Comparison of ENCODE assay signal across 28 cellular contexts in genomic region chr15:62969442-62970089, GRCh38.
DNase-seq lines count a peak whose midpoint lies in the region; ATAC-seq, FAIRE-seq and TF ChIP-seq lines count a peak whose summit lies in the region.
"Had no signal": no experiment of that assay in that cellular context is flagged by ENCODE, and none has a peak within 500 bp of the region (broad histone marks: within the 10 kb centered on the region; RNA-seq: fewer than 3 reads in every experiment).

No MANE protein-coding gene starts in this region.

- peaks cover 5% of the 10 kb centered on the region for H3K27me3 Mint-ChIP-seq in astrocyte (ENCODE audit: low read depth, unreplicated experiment)
- H3K27me3 Mint-ChIP-seq: activated naive CD4-positive, alpha-beta T cell treated with anti-CD3 and anti-CD28 coated beads, Interleukin-2, amount 50 U/mL, for 24 hours had no signal

- peak; percentile 62 for DNase-seq in ELF-1 (ENCODE audit: low read depth, low spot score)
- DNase-seq in MV-4-11 (lab: John Stamatoyannopoulos, UW), result peak; percentile 53
- no peak for DNase-seq in astrocyte (ENCODE audit: low read depth)
- DNase-seq in keratinocyte (ENCODE audit: low read depth, low spot score), result no peak
- DNase-seq in SHP77 (lab: John Stamatoyannopoulos, UW), result no peak
- DNase-seq in SK-N-DZ (ENCODE audit: low spot score), result no peak
- DNase-seq: ACHN; activated CD8-positive, alpha-beta T cell treated with anti-CD3 and anti-CD28 coated beads for 36 hours; amygdala; effector CD8-positive, alpha-beta T cell; erythroblast; head of caudate nucleus; Kasumi-1; left cardiac atrium; NCI-H2029; NCI-H226; NCI-H748 treated with DMSO at 0.1 percent for 48 hours; PC-9; right cardiac atrium; stimulated activated CD4-positive, alpha-beta T cell treated with anti-CD3 and anti-CD28 coated beads, Interleukin-2, amount 100 ng/mL, for 24 hours had no signal

- no peak overlapping the region for H3K4me3 Mint-ChIP-seq in astrocyte (ENCODE audit: unreplicated experiment)
- H3K4me3 Mint-ChIP-seq: activated CD8-positive, alpha-beta T cell treated with anti-CD3 and anti-CD28 coated beads for 36 hours; activated naive CD4-positive, alpha-beta T cell treated with anti-CD3 and anti-CD28 coated beads, Interleukin-2, amount 50 U/mL, for 24 hours; activated T-helper 17 cell treated with anti-CD3 and anti-CD28 coated beads, Interleukin-2, amount 50 U/mL, for 72 hours had no signal

- no peaks in the 10 kb centered on the region for H3K9me3 Mint-ChIP-seq in astrocyte (ENCODE audit: unreplicated experiment)
- H3K9me3 Mint-ChIP-seq: activated CD8-positive, alpha-beta T cell treated with anti-CD3 and anti-CD28 coated beads for 36 hours; activated naive CD4-positive, alpha-beta T cell treated with anti-CD3 and anti-CD28 coated beads, Interleukin-2, amount 50 U/mL, for 24 hours; activated T-helper 17 cell treated with anti-CD3 and anti-CD28 coated beads, Interleukin-2, amount 50 U/mL, for 72 hours had no signal

- peak overlapping the region; percentile 31 for H3K27ac Mint-ChIP-seq in astrocyte (ENCODE audit: unreplicated experiment)
- H3K27ac Mint-ChIP-seq: activated CD8-positive, alpha-beta T cell treated with anti-CD3 and anti-CD28 coated beads for 36 hours; activated naive CD4-positive, alpha-beta T cell treated with anti-CD3 and anti-CD28 coated beads, Interleukin-2, amount 50 U/mL, for 24 hours; activated T-helper 17 cell treated with anti-CD3 and anti-CD28 coated beads, Interleukin-2, amount 50 U/mL, for 72 hours had no signal

- H4K20me1 ChIP-seq in astrocyte (ENCODE audit: insufficient read depth, low read length) (no peaks in the 10 kb centered on the region), keratinocyte (ENCODE audit: control insufficient read depth, extremely low read depth, insufficient read depth, low read length) (no peaks in the 10 kb centered on the region)

- H3K36me3 ChIP-seq in astrocyte (ENCODE audit: insufficient read depth, low read length), result no peaks in the 10 kb centered on the region
- no peaks in the 10 kb centered on the region for H3K36me3 ChIP-seq in keratinocyte (ENCODE audit: control insufficient read depth in 2 of 2, extremely low read depth in 1 of 2, insufficient read depth in 2 of 2, low read length in 2 of 2)
- H3K36me3 ChIP-seq: tibial nerve had no signal

- H3K27me3 ChIP-seq in astrocyte (ENCODE audit: insufficient read depth, low read length) (no peaks in the 10 kb centered on the region), keratinocyte (ENCODE audit: control insufficient read depth, extremely low read depth, insufficient read depth, low read length) (no peaks in the 10 kb centered on the region)
- H3K27me3 ChIP-seq: tibial nerve had no signal

- dilution Hi-C loops in keratinocyte (cut with MboI; ENCODE audit: extremely low pct_ligation_motif_present, low sequenced_read_pairs), result no loop called here

- H3K27ac ChIP-seq in astrocyte (ENCODE audit: low read depth, low read length) (no peak overlapping the region), keratinocyte (ENCODE audit: control insufficient read depth, insufficient read depth, low read length) (no peak overlapping the region)
- H3K27ac ChIP-seq: PC-9, tibial nerve had no signal

- TF ChIP-seq CTCF in astrocyte (IDR thresholded peaks at IDR 0.05; ENCODE audit: insufficient read depth, low read depth, low read length), result no peak
- TF ChIP-seq CTCF in keratinocyte (optimal IDR thresholded peaks at IDR 0.05 in 1 of 3, IDR thresholded peaks at IDR 0.05 in 1 of 3, conservative IDR thresholded peaks at IDR 0.05 in 1 of 3; ENCODE audit: extremely low read depth in 1 of 3, insufficient read depth in 2 of 3, low read length in 3 of 3), result no peak

- H3K9ac ChIP-seq in astrocyte (ENCODE audit: low read length) (no peak overlapping the region), keratinocyte (ENCODE audit: control insufficient read depth, extremely low read depth, insufficient read depth, low read length) (no peak overlapping the region)

- H3K9me1 ChIP-seq in keratinocyte (ENCODE audit: control insufficient read depth, extremely low read depth, insufficient read depth, low read length), result no peaks in the 10 kb centered on the region

- H3K79me2 ChIP-seq in astrocyte (ENCODE audit: insufficient read depth, low read length) (no peaks in the 10 kb centered on the region), keratinocyte (ENCODE audit: control insufficient read depth, insufficient read depth, low read length) (no peaks in the 10 kb centered on the region)

- no peaks in the 10 kb centered on the region for H3K9me3 ChIP-seq in astrocyte (ENCODE audit: insufficient read depth, low read depth, low read length)
- H3K9me3 ChIP-seq in keratinocyte (ENCODE audit: control insufficient read depth, low read depth, low read length), result no peaks in the 10 kb centered on the region
- H3K9me3 ChIP-seq: tibial nerve had no signal

- H3K36me3 Mint-ChIP-seq in astrocyte (ENCODE audit: low read depth, unreplicated experiment), result no peaks in the 10 kb centered on the region
- H3K36me3 Mint-ChIP-seq: activated naive CD4-positive, alpha-beta T cell treated with anti-CD3 and anti-CD28 coated beads, Interleukin-2, amount 50 U/mL, for 24 hours had no signal

- H3K4me1 Mint-ChIP-seq in astrocyte (ENCODE audit: low read depth, unreplicated experiment), result peaks cover 15% of the 10 kb centered on the region
- H3K4me1 Mint-ChIP-seq: activated naive CD4-positive, alpha-beta T cell treated with anti-CD3 and anti-CD28 coated beads, Interleukin-2, amount 50 U/mL, for 24 hours; activated T-helper 17 cell treated with anti-CD3 and anti-CD28 coated beads, Interleukin-2, amount 50 U/mL, for 72 hours had no signal

- H3K4me2 ChIP-seq in astrocyte (ENCODE audit: low read length) (no peak overlapping the region), keratinocyte (ENCODE audit: control insufficient read depth, extremely low read depth, insufficient read depth, low read depth, low read length) (no peak overlapping the region)
- H3K4me2 ChIP-seq: PC-9 had no signal

- FAIRE-seq in astrocyte (lab: Jason Lieb, UNC) (no peak), keratinocyte (lab: Jason Lieb, UNC) (peak; percentile 44)
- FAIRE-seq: colon, GM19239 had no signal

- H3K4me1 ChIP-seq in astrocyte (ENCODE audit: insufficient read depth, low read length), result peaks cover 6% of the 10 kb centered on the region
- H3K4me1 ChIP-seq in keratinocyte (ENCODE audit: control insufficient read depth, extremely low read depth, insufficient read depth, low read length), result no peaks in the 10 kb centered on the region

- H3K4me3 ChIP-seq in astrocyte (ENCODE audit: insufficient read depth, low read depth, low read length), result no peak overlapping the region
- no peak overlapping the region for H3K4me3 ChIP-seq in keratinocyte (ENCODE audit: control insufficient read depth in 2 of 3, extremely low read depth in 1 of 3, insufficient read depth in 2 of 3, low read depth in 1 of 3, low read length in 3 of 3)
- H3K4me3 ChIP-seq: PC-9, tibial nerve had no signal

- H2AFZ ChIP-seq in astrocyte (ENCODE audit: low read depth, low read length) (no peak overlapping the region), keratinocyte (ENCODE audit: control insufficient read depth, low read length) (no peak overlapping the region)
- H2AFZ ChIP-seq: PC-9 had no signal

- ATAC-seq in HG02610 (IDR thresholded peaks at IDR 0.05; ENCODE audit: unreplicated experiment) (no peak), HG03457 (IDR thresholded peaks at IDR 0.05; ENCODE audit: unreplicated experiment) (no peak)
- ATAC-seq: activated CD8-positive, alpha-beta T cell treated with anti-CD3 and anti-CD28 coated beads for 36 hours; activated T-helper 17 cell treated with anti-CD3 and anti-CD28 coated beads, Interleukin-2, amount 50 U/mL, for 72 hours; HCT116; left cardiac atrium; right cardiac atrium had no signal

Comparison
In these comparisons a context has a peak if more than half of its experiments do, and no peak if none do; other contexts are left out.
1. DNase-seq: peak in ELF-1 (single experiment) and MV-4-11 (single experiment); none in astrocyte (single experiment), keratinocyte (single experiment), SHP77 (0 of 2) and SK-N-DZ (single experiment).